26 cellular contexts compared by ENCODE assay signal in the genomic region with DNA sequence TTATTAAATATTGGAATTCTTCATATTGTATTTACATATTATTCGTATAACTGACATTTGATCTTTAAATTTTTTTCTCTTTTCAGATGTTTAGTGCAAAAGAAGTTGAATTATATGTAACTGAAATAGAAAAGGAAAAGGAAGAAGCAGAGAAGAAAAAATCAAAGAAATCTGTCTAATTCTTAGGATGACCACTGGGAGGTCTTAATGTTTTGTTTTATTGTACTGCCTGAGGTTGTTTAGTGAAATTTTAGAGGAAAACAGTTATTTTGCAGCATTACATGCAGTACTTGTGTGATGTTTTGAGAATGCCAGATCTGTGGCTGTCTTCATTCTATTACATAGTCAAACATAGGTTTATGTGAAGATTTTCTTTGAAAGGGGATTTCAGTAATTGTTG. TPM values are rescaled to one million over a fixed set of nuclear protein-coding genes. Genes with fewer than 3 reads are reported as not detected.
DNase-seq lines count a peak whose midpoint lies in the region; ATAC-seq, FAIRE-seq and TF ChIP-seq lines count a peak whose summit lies in the region.
"Had no signal": no experiment of that assay in that cellular context is flagged by ENCODE, and none has a peak within 500 bp of the region (broad histone marks: within the 10 kb centered on the region; RNA-seq: fewer than 3 reads in every experiment).

No MANE protein-coding gene starts in this region.

- no TSS peak for BruUV-seq in GM12878 (replicated peaks; lab: Mats Ljungman, UMichigan)

- no peak for TF ChIP-seq EP300 in GM12878 (IDR thresholded peaks at IDR 0.05; ENCODE audit: borderline replicate concordance in 1 of 2, control insufficient read depth in 1 of 2, low read depth in 2 of 2, low read length in 2 of 2)

- no peak for TF ChIP-seq POLR2A in GM12878 (IDR thresholded peaks at IDR 0.05; ENCODE audit: low read depth, low read length)

- SMC1A ChIA-PET in GM12878 (lab: Charles Lee; ENCODE audit: uncharacterized antibody, unreplicated experiment), result interaction anchor here (1.3 to 1.9 kb wide), 2 partner anchors 10 to 15 kb away, joined by 5 to 6 read pairs; no protein-coding TSS in a partner anchor

- RAD21 ChIA-PET in GM12878 (lab: Charles Lee; ENCODE audit: unreplicated experiment), result interaction anchor here (1.6 kb wide), 1 partner anchor 18 kb away, joined by 7 read pairs; no protein-coding TSS in a partner anchor

- peaks cover 2% of the 10 kb centered on the region; the same call in 1 of the 2 replicates for H3K9me3 ChIP-seq in DOHH2 (ENCODE audit: control insufficient read depth, insufficient read depth, low read length)
- H3K9me3 ChIP-seq in GM12878 (replicated peaks; ENCODE audit: control insufficient read depth, insufficient read depth, low read length), result no peaks in the 10 kb centered on the region
- no peaks in the 10 kb centered on the region for H3K9me3 ChIP-seq in small intestine (ENCODE audit: control insufficient read depth, low read depth)
- H3K9me3 ChIP-seq: HAP-1 had no signal

- H3K9ac ChIP-seq in GM12878 (ENCODE audit: control insufficient read depth, insufficient read depth, low read length), result no peak overlapping the region
- H3K9ac ChIP-seq: BLaER1 treated with 17β-estradiol and CSF1 and Interleukin-3, amounts not matched to agents 10 nM and 100 nM had no signal

- CTCF ChIA-PET in GM12878 (lab: Yijun Ruan, JAX), result interaction anchor here (1.1 kb wide), 1 partner anchor 20 kb away, joined by 3 read pairs; no protein-coding TSS in a partner anchor

- DNase-seq in NAMALWA (ENCODE audit: low spot score) (peak; percentile 38), GM12878 (ENCODE audit: low read depth, low spot score) (no peak), small intestine (no peak), NCI-H146 (lab: John Stamatoyannopoulos, UW) (no peak), NOMO-1 (lab: John Stamatoyannopoulos, UW; ENCODE audit: unreplicated experiment in 2 of 2) (no peak), germinal center (ENCODE audit: low spot score) (no peak), DMS 273 treated with DMSO at 0.1 percent for 48 hours (lab: John Stamatoyannopoulos, UW) (no peak)
- DNase-seq: Calu3; CD8-positive, alpha-beta T cell; KBM-7; NCI-H1105; NCI-H2029 treated with DMSO at 0.1 percent for 48 hours; NCI-H345; NCI-H524 treated with DMSO at 0.1 percent for 48 hours; NCI-H82; PC-3; RPMI8226; SHP77; SW 1271 had no signal

- intact Hi-C loops in GM12878 (cut with micrococcal nuclease; ENCODE audit: unreplicated experiment), result loop anchor here (5.0 kb wide), 1 partner anchor 100 kb away; a partner anchor contains a TSS

- H3K36me3 ChIP-seq in DOHH2 (ENCODE audit: control insufficient read depth, low read length) (peaks cover 3% of the 10 kb centered on the region; the same call in 1 of the 2 replicates), GM12878 (ENCODE audit: control insufficient read depth in 2 of 2, insufficient read depth in 2 of 2, low read length in 1 of 2) (no peaks in the 10 kb centered on the region), small intestine (ENCODE audit: control insufficient read depth in 2 of 2, insufficient read depth in 2 of 2, low read length in 2 of 2) (no peaks in the 10 kb centered on the region)
- H3K36me3 ChIP-seq: BLaER1 treated with 17β-estradiol and CSF1 and Interleukin-3, amounts not matched to agents 10 nM and 100 nM; HAP-1 had no signal

- H3K79me2 ChIP-seq in DOHH2 (ENCODE audit: control insufficient read depth, low read length), result no peaks in the 10 kb centered on the region
- H3K79me2 ChIP-seq in GM12878 (ENCODE audit: control insufficient read depth, insufficient read depth, low read length), result no peaks in the 10 kb centered on the region

- H4K20me1 ChIP-seq in DOHH2 (ENCODE audit: control insufficient read depth, insufficient read depth, low read depth, low read length) (no peaks in the 10 kb centered on the region), GM12878 (ENCODE audit: control insufficient read depth, insufficient read depth) (no peaks in the 10 kb centered on the region)
- H4K20me1 ChIP-seq: BLaER1 treated with 17β-estradiol and CSF1 and Interleukin-3, amounts not matched to agents 10 nM and 100 nM had no signal

- in situ Hi-C loops in GM12878 (cut with MboI), result no loop called here

- H3K4me3 ChIP-seq in DOHH2 (ENCODE audit: low read length) (no peak overlapping the region), GM12878 (no peak overlapping the region), small intestine (ENCODE audit: low read depth in 1 of 2, low read length in 2 of 2) (no peak overlapping the region)
- H3K4me3 ChIP-seq: BLaER1 treated with 17β-estradiol and CSF1 and Interleukin-3, amounts not matched to agents 10 nM and 100 nM; GM23338; HAP-1 had no signal

- H3K4me1 ChIP-seq in DOHH2 (ENCODE audit: control insufficient read depth, low read length), result peaks cover 39% of the 10 kb centered on the region
- peaks cover 12% of the 10 kb centered on the region for H3K4me1 ChIP-seq in GM12878 (ENCODE audit: control insufficient read depth, insufficient read depth, low read length)
- no peaks in the 10 kb centered on the region for H3K4me1 ChIP-seq in small intestine (ENCODE audit: control insufficient read depth in 2 of 2, insufficient read depth in 1 of 2, low read depth in 1 of 2, low read length in 1 of 2)
- H3K4me1 ChIP-seq: HAP-1 had no signal

- POLR2A ChIA-PET in GM12878 (lab: Charles Lee), result interaction anchor here (0.7 kb wide), 1 partner anchor 25 kb away, joined by 3 read pairs; no protein-coding TSS in a partner anchor

- H3K4me2 ChIP-seq in DOHH2 (ENCODE audit: low read length), result no peak overlapping the region; the same call in 1 of the 2 replicates
- no peak overlapping the region for H3K4me2 ChIP-seq in GM12878 (ENCODE audit: control insufficient read depth, insufficient read depth)
- H3K4me2 ChIP-seq: GM23338 had no signal

- peak overlapping the region; percentile 83 for H3K27ac ChIP-seq in DOHH2 (ENCODE audit: low read depth, low read length)
- peak overlapping the region; percentile 24; the same call in 1 of the 2 replicates for H3K27ac ChIP-seq in GM12878 (ENCODE audit: control insufficient read depth, insufficient read depth)
- H3K27ac ChIP-seq in small intestine (ENCODE audit: low read depth in 1 of 2, low read length in 1 of 2), result no peak overlapping the region

- FAIRE-seq in GM12878 (lab: Jason Lieb, UNC), result no peak
- FAIRE-seq in small intestine (lab: Jason Lieb, UNC), result peak; percentile 47
- FAIRE-seq: GM12891 had no signal

- no peak for TF ChIP-seq RAD21 in GM12878 (IDR thresholded peaks at IDR 0.05; ENCODE audit: insufficient read depth, low read depth, low read length)

- no peaks in the 10 kb centered on the region for H3K9me2 ChIP-seq in DOHH2 (replicated peaks; ENCODE audit: control insufficient read depth, low read length)

- WGBS in GM12878 (ENCODE audit: insufficient coverage, insufficient replicate concordance, low lambda C conversion rate, missing lambda C conversion rate), result 43% methylated on average over 1 of the region's 1 CpG
- 67 to 92% (median 87%) methylated on average over 1 of the region's 1 CpG for WGBS in small intestine, 3 donors

- H2AFZ ChIP-seq in GM12878 (ENCODE audit: control insufficient read depth, low read depth, low read length), result no peak overlapping the region; the same call in 1 of the 2 replicates
- H2AFZ ChIP-seq: GM23338 had no signal

- H3F3A ChIP-seq in DOHH2 (ENCODE audit: control insufficient read depth, insufficient read depth), result peaks cover 23% of the 10 kb centered on the region

- ATAC-seq in GM12878, result no peak
- ATAC-seq: CD8-positive, alpha-beta T cell; GM23338; PC-3 had no signal

- TF ChIP-seq CTCF in DOHH2 (IDR thresholded peaks at IDR 0.05; ENCODE audit: low read depth, low read length, poor library complexity, severe bottlenecking), result peak; percentile 35
- TF ChIP-seq CTCF in GM12878 (IDR thresholded peaks at IDR 0.05 in 2 of 3, conservative IDR thresholded peaks at IDR 0.05 in 1 of 3; ENCODE audit: control insufficient read depth in 2 of 3, extremely low read depth in 1 of 3, insufficient read depth in 1 of 3, low read depth in 3 of 3, low read length in 3 of 3), result no peak

- H3K27me3 ChIP-seq in DOHH2 (ENCODE audit: control insufficient read depth, low read length) (no peaks in the 10 kb centered on the region), GM12878 (replicated peaks in 1 of 2; ENCODE audit: control insufficient read depth in 2 of 2, insufficient read depth in 2 of 2, low read length in 1 of 2) (no peaks in the 10 kb centered on the region), small intestine (ENCODE audit: control insufficient read depth in 2 of 2, insufficient read depth in 2 of 2, low read length in 2 of 2) (no peaks in the 10 kb centered on the region)
- H3K27me3 ChIP-seq: BLaER1 treated with 17β-estradiol and CSF1 and Interleukin-3, amounts not matched to agents 10 nM and 100 nM had no signal

RNA-seq across cellular contexts. Expression of a gene that starts 34.0 kb away (rescaled TPM):
- 88.3 and 97.5 TPM in 2 replicates for total RNA-seq in GM12878 (2013; cell fraction: nucleolus; rRNA removed)
- total RNA-seq in GM12878 (2014; rRNA removed) (13.8 and 15.2 TPM in 2 replicates), GM12878 (2014; rRNA removed; fragmentation: Illumina TruSeq; extraction: Trizol) (15.0 and 15.7 TPM in 2 replicates), GM12878 (2021) (11.4 and 12.3 TPM in 2 replicates)
- 4.5 TPM for polyA plus RNA-seq in GM12878 (2011; ENCODE audit: low read depth)
- polyA plus RNA-seq in GM12878 (2011; rRNA removed) (14.3 and 18.5 TPM in 2 replicates), GM12878 (2014; fragmentation: Illumina TruSeq; extraction: Trizol) (12.8 and 16.6 TPM in 2 replicates), GM12878 (2014; fragmentation: Nextera tagmentation; extraction: Ambion mirVana) (1 to 10 TPM; 2.3 to 4.4 TPM), GM12878 (2014; rRNA removed) (7.7 and 8.4 TPM in 2 replicates), GM12878 (2016; fragmentation: Nextera tagmentation; extraction: Ambion mirVana) (10 to 100 TPM; 12.0 TPM), small intestine (1 to 10 TPM in 2 of 3 donors, under 1 TPM in 1; 0.22 to 2.4 (median 1.1) TPM)
- 7.7 and 8.4 TPM in 2 replicates for polyA plus RNA-seq in GM12878 (2011; cell fraction: cytosol; rRNA removed)
- polyA plus RNA-seq in GM12878 (2011; cell fraction: nucleus; rRNA removed), result 8.8 and 10.4 TPM in 2 replicates
- 6.9 and 8.5 TPM in 2 replicates for polyA plus RNA-seq in GM12878 (2012)
- polyA minus RNA-seq in GM12878 (2011; rRNA and poly(A)+ RNA removed), result 22.3 TPM in 2 replicates
- 7.5 TPM in 2 replicates for polyA minus RNA-seq in GM12878 (2011; cell fraction: cytosol; rRNA and poly(A)+ RNA removed)
- 23.8 and 36.5 TPM in 2 replicates for polyA minus RNA-seq in GM12878 (2011; cell fraction: nucleus; rRNA and poly(A)+ RNA removed)

RNA-seq across cellular contexts. Expression of a gene that starts 58.6 kb away (rescaled TPM):
- not detected in 2 replicates for total RNA-seq in GM12878 (2013; cell fraction: nucleolus; rRNA removed)
- total RNA-seq in GM12878 (2014; rRNA removed), result not detected in 2 replicates
- total RNA-seq in GM12878 (2014; rRNA removed; fragmentation: Illumina TruSeq; extraction: Trizol), result not detected in 2 replicates
- total RNA-seq in GM12878 (2021), result not detected in 2 replicates
- not detected for polyA plus RNA-seq in GM12878 (2011; ENCODE audit: low read depth)
- 0.13 and 0.15 TPM in 2 replicates for polyA plus RNA-seq in GM12878 (2011; rRNA removed)
- polyA plus RNA-seq in GM12878 (2011; cell fraction: cytosol; rRNA removed), result not detected in 2 replicates
- not detected in 2 replicates for polyA plus RNA-seq in GM12878 (2011; cell fraction: nucleus; rRNA removed)
- 0.16 TPM in 1 of 2 replicates, not detected in the other for polyA plus RNA-seq in GM12878 (2012)
- 0.07 TPM in 1 of 2 replicates, not detected in the other for polyA plus RNA-seq in GM12878 (2014; fragmentation: Illumina TruSeq; extraction: Trizol)
- under 1 TPM; 0.07 to 0.11 TPM for polyA plus RNA-seq in GM12878 (2014; fragmentation: Nextera tagmentation; extraction: Ambion mirVana)
- not detected in 2 replicates for polyA plus RNA-seq in GM12878 (2014; rRNA removed)
- not detected for polyA plus RNA-seq in GM12878 (2016; fragmentation: Nextera tagmentation; extraction: Ambion mirVana)
- not detected in 2 replicates for polyA minus RNA-seq in GM12878 (2011; rRNA and poly(A)+ RNA removed)
- polyA minus RNA-seq in GM12878 (2011; cell fraction: cytosol; rRNA and poly(A)+ RNA removed), result not detected in 2 replicates
- polyA minus RNA-seq in GM12878 (2011; cell fraction: nucleus; rRNA and poly(A)+ RNA removed), result not detected in 2 replicates
- under 1 TPM in 1 of 3 donors, not detected in 2; 0.15 TPM for polyA plus RNA-seq in small intestine
- total RNA-seq: A673, Calu3, GM23338, HT1080, PC-3 had no signal
- polyA plus RNA-seq: GM23338 had no signal

Comparison
In these comparisons a context has a peak if more than half of its experiments do, and no peak if none do; other contexts are left out.
1. H3K27ac ChIP-seq: peak in DOHH2 (single experiment) and GM12878 (single experiment); none in small intestine (0 of 2).